Comparison of ENCODE assay signal across 20 cellular contexts in genomic region chr21:29205009-29205408, GRCh38.
DNase-seq lines count a peak whose midpoint lies in the region; ATAC-seq, FAIRE-seq and TF ChIP-seq lines count a peak whose summit lies in the region.
"Had no signal": no experiment of that assay in that cellular context is flagged by ENCODE, and none has a peak within 500 bp of the region (broad histone marks: within the 10 kb centered on the region; RNA-seq: fewer than 3 reads in every experiment).

No MANE protein-coding gene starts in this region.

- no peaks in the 10 kb centered on the region for H3K4me1 Mint-ChIP-seq in stimulated activated effector memory CD8-positive, alpha-beta T cell treated with anti-CD3 and anti-CD28 coated beads, Interleukin-12 subunit alpha, Interleukin-12 subunit beta, amount 100 ng/mL, for 72 hours
- H3K4me1 Mint-ChIP-seq: CD4-positive, alpha-beta memory T cell had no signal

- H3K9me3 Mint-ChIP-seq in stimulated activated effector memory CD8-positive, alpha-beta T cell treated with anti-CD3 and anti-CD28 coated beads, Interleukin-12 subunit alpha, Interleukin-12 subunit beta, amount 100 ng/mL, for 72 hours: peaks cover 11% of the 10 kb centered on the region

- no peak for TF ChIP-seq POLR2A in GM12892 (IDR thresholded peaks at IDR 0.05; ENCODE audit: low read depth, low read length)

- FAIRE-seq in GM12892 (lab: Jason Lieb, UNC): peak; percentile 9
- FAIRE-seq: A549, G401.6, H54 had no signal

- no peak overlapping the region for H3K4me3 Mint-ChIP-seq in stimulated activated effector memory CD8-positive, alpha-beta T cell treated with anti-CD3 and anti-CD28 coated beads, Interleukin-12 subunit alpha, Interleukin-12 subunit beta, amount 100 ng/mL, for 72 hours
- H3K4me3 Mint-ChIP-seq: CD4-positive, alpha-beta memory T cell had no signal

- ATAC-seq in stimulated activated effector memory CD8-positive, alpha-beta T cell treated with anti-CD3 and anti-CD28 coated beads, Interleukin-12 subunit alpha, Interleukin-12 subunit beta, amount 100 ng/mL, for 72 hours: peak; percentile 43
- no peak for ATAC-seq in GM19351 (IDR thresholded peaks at IDR 0.05; ENCODE audit: unreplicated experiment)
- no peak for ATAC-seq in HG03521 (IDR thresholded peaks at IDR 0.05; ENCODE audit: unreplicated experiment)
- ATAC-seq: A549 had no signal

- no peaks in the 10 kb centered on the region for H3K36me3 Mint-ChIP-seq in stimulated activated effector memory CD8-positive, alpha-beta T cell treated with anti-CD3 and anti-CD28 coated beads, Interleukin-12 subunit alpha, Interleukin-12 subunit beta, amount 100 ng/mL, for 72 hours

- peak; percentile 16 for DNase-seq in NCI-H526 treated with DMSO at 0.1 percent for 48 hours (lab: John Stamatoyannopoulos, UW)
- DNase-seq in NCI-H526 (lab: John Stamatoyannopoulos, UW): no peak
- DNase-seq in GM12892 (ENCODE audit: insufficient read length): no peak
- peak; percentile 14 for DNase-seq in NCI-H69 (lab: John Stamatoyannopoulos, UW)
- no peak for DNase-seq in stimulated activated effector memory CD8-positive, alpha-beta T cell treated with anti-CD3 and anti-CD28 coated beads, Interleukin-12 subunit alpha, Interleukin-12 subunit beta, amount 100 ng/mL, for 72 hours (ENCODE audit: low spot score in 2 of 2)
- DNase-seq in stimulated activated naive CD4-positive, alpha-beta T cell (lab: John Stamatoyannopoulos, UW): no peak
- DNase-seq: 8988T; ACHN; AML-193; C1 segment of cervical spinal cord; CD4-positive, alpha-beta memory T cell; COR-L47; DMS153; DND-41; GOT3 had no signal

- no peak overlapping the region for H3K27ac Mint-ChIP-seq in stimulated activated effector memory CD8-positive, alpha-beta T cell treated with anti-CD3 and anti-CD28 coated beads, Interleukin-12 subunit alpha, Interleukin-12 subunit beta, amount 100 ng/mL, for 72 hours
- H3K27ac Mint-ChIP-seq: CD4-positive, alpha-beta memory T cell had no signal

Comparison
In these comparisons a context has a peak if more than half of its experiments do, and no peak if none do; other contexts are left out.
1. DNase-seq: peak in NCI-H526 treated with DMSO at 0.1 percent for 48 hours (single experiment) and NCI-H69 (single experiment); none in NCI-H526 (0 of 2), GM12892 (single experiment), stimulated activated effector memory CD8-positive, alpha-beta T cell treated with anti-CD3 and anti-CD28 coated beads, Interleukin-12 subunit alpha, Interleukin-12 subunit beta, amount 100 ng/mL, for 72 hours (0 of 2) and stimulated activated naive CD4-positive, alpha-beta T cell (0 of 6).